19 cellular contexts compared by ENCODE assay signal in the genomic region with DNA sequence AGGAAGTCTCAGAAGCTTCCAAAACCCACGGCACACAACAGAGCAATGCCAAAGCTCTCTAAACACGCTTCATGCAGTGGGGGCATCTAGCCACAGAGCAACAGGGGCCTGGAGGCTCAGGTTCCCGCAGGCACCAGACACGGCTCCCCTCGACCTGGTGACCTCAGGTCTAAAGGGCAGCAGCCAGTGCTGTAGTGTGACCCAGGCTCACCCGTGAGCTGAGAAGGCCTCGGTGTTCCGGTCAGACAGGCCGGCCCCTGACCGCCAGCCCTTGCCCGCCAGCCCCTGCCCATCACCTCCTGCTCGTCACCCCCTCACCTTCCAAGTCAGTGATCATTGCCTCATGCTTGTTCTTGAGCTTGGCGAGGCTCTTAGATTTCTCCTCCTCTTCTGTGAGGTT. TPM values are rescaled to one million over a fixed set of nuclear protein-coding genes. Genes with fewer than 3 reads are reported as not detected.
A peak's percentile ranks its signal among the peaks of the same experiment; 100 is the strongest.
DNase-seq lines count a peak whose midpoint lies in the region; ATAC-seq and TF ChIP-seq lines count a peak whose summit lies in the region.
"Had no signal": no experiment of that assay in that cellular context is flagged by ENCODE, and none has a peak within 500 bp of the region (broad histone marks: within the 10 kb centered on the region; RNA-seq: fewer than 3 reads in every experiment).

No MANE protein-coding gene starts in this region.

- peaks cover 0 to 6% (median 0%) of the 10 kb centered on the region in 3 donors for H3K4me1 ChIP-seq in esophagus squamous epithelium
- no peaks in the 10 kb centered on the region for H3K4me1 ChIP-seq in smooth muscle cell (ENCODE audit: low read depth)

- H3K27me3 Mint-ChIP-seq in activated T-cell treated with anti-CD3 and anti-CD28 coated beads, Interleukin-2, amount 50 U/mL, for 24 hours, result no peaks in the 10 kb centered on the region
- no peaks in the 10 kb centered on the region for H3K27me3 Mint-ChIP-seq in activated T-cell treated with anti-CD3 and anti-CD28 coated beads, Interleukin-2, amount 50 U/mL, for 72 hours (ENCODE audit: low read depth)
- peaks cover 68% of the 10 kb centered on the region for H3K27me3 Mint-ChIP-seq in HFFc6 (ENCODE audit: insufficient read depth)
- H3K27me3 Mint-ChIP-seq in activated CD4-positive, alpha-beta memory T cell treated with anti-CD3 and anti-CD28 coated beads for 36 hours, result no peaks in the 10 kb centered on the region

- H3K4me3 ChIP-seq in esophagus squamous epithelium, result no peak overlapping the region
- no peak overlapping the region for H3K4me3 ChIP-seq in smooth muscle cell
- H3K4me3 ChIP-seq: GM23338, K562 had no signal

- POLR2A ChIA-PET in activated CD4-positive, alpha-beta memory T cell treated with anti-CD3 and anti-CD28 coated beads for 36 hours (lab: Charles Lee), result interaction anchor here (0.7 to 1.0 kb wide), 2 partner anchors 88 to 208 kb away, joined by 3 read pairs; a partner anchor contains a TSS

- H3K79me2 ChIP-seq in smooth muscle cell (ENCODE audit: low read depth), result peaks cover 53% of the 10 kb centered on the region

- peaks cover 92 to 100% (median 99%) of the 10 kb centered on the region in 3 donors for H3K36me3 ChIP-seq in esophagus squamous epithelium
- peaks cover 18% of the 10 kb centered on the region for H3K36me3 ChIP-seq in smooth muscle cell (ENCODE audit: low read depth)

- peaks cover 100% of the 10 kb centered on the region for H3K36me3 Mint-ChIP-seq in activated T-cell treated with anti-CD3 and anti-CD28 coated beads, Interleukin-2, amount 50 U/mL, for 24 hours (ENCODE audit: low read depth)
- H3K36me3 Mint-ChIP-seq in activated T-cell treated with anti-CD3 and anti-CD28 coated beads, Interleukin-2, amount 50 U/mL, for 72 hours (ENCODE audit: insufficient read depth in 2 of 2), result peaks cover 24 to 50% of the 10 kb centered on the region in 2 donors
- peaks cover 48% of the 10 kb centered on the region for H3K36me3 Mint-ChIP-seq in HFFc6 (ENCODE audit: low read depth)
- H3K36me3 Mint-ChIP-seq in activated CD4-positive, alpha-beta memory T cell treated with anti-CD3 and anti-CD28 coated beads for 36 hours, result peaks cover 71% of the 10 kb centered on the region

- peak overlapping the region; percentile 88 for H3K27ac Mint-ChIP-seq in activated T-cell treated with anti-CD3 and anti-CD28 coated beads, Interleukin-2, amount 50 U/mL, for 24 hours
- no peak overlapping the region for H3K27ac Mint-ChIP-seq in activated T-cell treated with anti-CD3 and anti-CD28 coated beads, Interleukin-2, amount 50 U/mL, for 72 hours
- H3K27ac Mint-ChIP-seq in HFFc6, result peak overlapping the region; percentile 49
- no peak overlapping the region for H3K27ac Mint-ChIP-seq in activated CD4-positive, alpha-beta memory T cell treated with anti-CD3 and anti-CD28 coated beads for 36 hours
- H3K27ac Mint-ChIP-seq: GM23338 had no signal

- no peak overlapping the region for H3K4me2 ChIP-seq in smooth muscle cell
- H3K4me2 ChIP-seq: GM23338 had no signal

- ATAC-seq in activated T-cell treated with anti-CD3 and anti-CD28 coated beads, Interleukin-2, amount 50 U/mL, for 72 hours (replicated peaks in 1 of 2), result no peak
- ATAC-seq: GM23338, K562 had no signal

- H3K4me3 Mint-ChIP-seq in activated T-cell treated with anti-CD3 and anti-CD28 coated beads, Interleukin-2, amount 50 U/mL, for 24 hours, result no peak overlapping the region
- H3K4me3 Mint-ChIP-seq in activated T-cell treated with anti-CD3 and anti-CD28 coated beads, Interleukin-2, amount 50 U/mL, for 72 hours, result no peak overlapping the region
- no peak overlapping the region for H3K4me3 Mint-ChIP-seq in HFFc6
- no peak overlapping the region for H3K4me3 Mint-ChIP-seq in activated CD4-positive, alpha-beta memory T cell treated with anti-CD3 and anti-CD28 coated beads for 36 hours
- H3K4me3 Mint-ChIP-seq: GM23338 had no signal

- H3K27ac ChIP-seq in esophagus squamous epithelium (peak overlapping the region in 3 of 4 donors; percentile 40 to 44 (median 43)), smooth muscle cell (ENCODE audit: low read depth) (peak overlapping the region; percentile 0)
- H3K27ac ChIP-seq: C4-2B had no signal

- 89 to 90% methylated on average over 1 to 2 of the region's 13 CpGs for WGBS in esophagus squamous epithelium, 2 donors
- WGBS in smooth muscle cell (ENCODE audit: low lambda C conversion rate), result 92% methylated on average over 9 of the region's 13 CpGs

- TF ChIP-seq CTCF in HFFc6 (IDR thresholded peaks at IDR 0.05) (no peak), esophagus squamous epithelium (IDR thresholded peaks at IDR 0.05) (no peak), smooth muscle cell (IDR thresholded peaks at IDR 0.05; ENCODE audit: borderline replicate concordance, insufficient read depth, poor library complexity, severe bottlenecking) (no peak)

- peaks cover 15% of the 10 kb centered on the region for H3K4me1 Mint-ChIP-seq in activated T-cell treated with anti-CD3 and anti-CD28 coated beads, Interleukin-2, amount 50 U/mL, for 24 hours (ENCODE audit: low read depth)
- peaks cover 11% of the 10 kb centered on the region for H3K4me1 Mint-ChIP-seq in activated T-cell treated with anti-CD3 and anti-CD28 coated beads, Interleukin-2, amount 50 U/mL, for 72 hours (ENCODE audit: low read depth)
- peaks cover 24% of the 10 kb centered on the region for H3K4me1 Mint-ChIP-seq in HFFc6 (ENCODE audit: low read depth)
- peaks cover 19% of the 10 kb centered on the region for H3K4me1 Mint-ChIP-seq in activated CD4-positive, alpha-beta memory T cell treated with anti-CD3 and anti-CD28 coated beads for 36 hours (ENCODE audit: low read depth)
- H3K4me1 Mint-ChIP-seq: GM23338 had no signal

- no peak overlapping the region for H3K9ac ChIP-seq in smooth muscle cell (ENCODE audit: low read depth)

- DNase-seq in activated T-cell treated with anti-CD3 and anti-CD28 coated beads, Interleukin-2, amount 50 U/mL, for 24 hours, result no peak
- DNase-seq in activated T-cell treated with anti-CD3 and anti-CD28 coated beads, Interleukin-2, amount 50 U/mL, for 72 hours, result no peak
- DNase-seq in HFFc6 (no peak), esophagus squamous epithelium (lab: John Stamatoyannopoulos, UW) (no peak), smooth muscle cell (lab: John Stamatoyannopoulos, UW; ENCODE audit: unreplicated experiment) (no peak)
- no peak for DNase-seq in stimulated activated CD4-positive, alpha-beta T cell treated with anti-CD3 and anti-CD28 coated beads, Interleukin-12 subunit alpha, Interleukin-12 subunit beta, amount 100 ng/mL, for 4 hours
- no peak for DNase-seq in stimulated activated CD4-positive, alpha-beta T cell treated with anti-CD3 and anti-CD28 coated beads, Interleukin-4, amount 100 ng/mL, for 1 hour
- DNase-seq in activated CD4-positive, alpha-beta memory T cell treated with anti-CD3 and anti-CD28 coated beads for 36 hours, result no peak
- DNase-seq: 8988T; DMS79 treated with DMSO at 0.1 percent for 48 hours; NCI-H1092; NCI-H1694 treated with DMSO at 0.1 percent for 48 hours; NCI-H345; NCI-H526 treated with DMSO at 0.1 percent for 48 hours; NK-92 treated with Interleukin-12 subunit alpha and Interleukin-12 subunit beta, amount 100 ng/mL, for 24 hours; OCI-M1 had no signal

- TF ChIP-seq POLR2A in esophagus squamous epithelium (IDR thresholded peaks at IDR 0.05), result no peak

- no peak overlapping the region for H2AFZ ChIP-seq in smooth muscle cell (ENCODE audit: low read depth)
- H2AFZ ChIP-seq: GM23338 had no signal

- CTCF ChIA-PET in activated CD4-positive, alpha-beta memory T cell treated with anti-CD3 and anti-CD28 coated beads for 36 hours (lab: Charles Lee), result interaction anchor here (0.7 to 6.3 kb wide), 7 partner anchors 11 to 189 kb away, joined by 3 to 142 read pairs (median 5); no protein-coding TSS in a partner anchor

- no peaks in the 10 kb centered on the region for H3K9me3 Mint-ChIP-seq in activated T-cell treated with anti-CD3 and anti-CD28 coated beads, Interleukin-2, amount 50 U/mL, for 24 hours
- no peaks in the 10 kb centered on the region for H3K9me3 Mint-ChIP-seq in activated T-cell treated with anti-CD3 and anti-CD28 coated beads, Interleukin-2, amount 50 U/mL, for 72 hours
- H3K9me3 Mint-ChIP-seq in HFFc6, result peaks cover 8% of the 10 kb centered on the region; the same call in 1 of the 2 replicates
- no peaks in the 10 kb centered on the region for H3K9me3 Mint-ChIP-seq in activated CD4-positive, alpha-beta memory T cell treated with anti-CD3 and anti-CD28 coated beads for 36 hours
- H3K9me3 Mint-ChIP-seq: GM23338 had no signal

- H3F3A ChIP-seq in smooth muscle cell (ENCODE audit: low read depth), result peaks cover 55% of the 10 kb centered on the region

- intact Hi-C loops in esophagus squamous epithelium (cut with DNase I), result no loop called here
- intact Hi-C loops in activated CD4-positive, alpha-beta memory T cell treated with anti-CD3 and anti-CD28 coated beads for 36 hours (cut with micrococcal nuclease), result no loop called here

- H3K27me3 ChIP-seq in esophagus squamous epithelium, result no peaks in the 10 kb centered on the region
- H3K27me3 ChIP-seq in smooth muscle cell (ENCODE audit: low read depth), result no peaks in the 10 kb centered on the region

- peaks cover 97% of the 10 kb centered on the region for H4K20me1 ChIP-seq in smooth muscle cell (ENCODE audit: low read depth)

- H3K9me3 ChIP-seq in esophagus squamous epithelium (no peaks in the 10 kb centered on the region), smooth muscle cell (replicated peaks; ENCODE audit: low read depth) (no peaks in the 10 kb centered on the region)

RNA-seq across cellular contexts. Expression of a gene that starts 45.7 kb away (rescaled TPM):
- total RNA-seq in activated T-cell treated with anti-CD3 and anti-CD28 coated beads, Interleukin-2, amount 50 U/mL, for 72 hours, result 10 to 100 TPM; 32.7 to 44.5 TPM
- total RNA-seq in HFFc6 (2021; fragmentation: NEBNext Ultra II Directional; extraction: Animal tissue kit (Norgen Biotek cat#: 25700)), result 1 to 10 TPM in 4 of 6 experiments, under 1 TPM in 2; 0.55 to 6.2 (median 4.9) TPM
- total RNA-seq in esophagus squamous epithelium (10 to 100 TPM in 3 of 4 donors, 1 to 10 TPM in 1; 8.4 to 49.3 (median 20.6) TPM), smooth muscle cell (not detected in 2 replicates)
- polyA plus RNA-seq in smooth muscle cell, result 0.62 and 4.9 TPM in 2 replicates
- total RNA-seq in activated CD4-positive, alpha-beta memory T cell treated with anti-CD3 and anti-CD28 coated beads for 36 hours, result 10 to 100 TPM; 44.7 to 46.3 TPM
- total RNA-seq: GM23338 had no signal

RNA-seq across cellular contexts. Expression of a gene that starts 59.3 kb away (rescaled TPM):
- 10 to 100 TPM; 64.5 to 69.5 TPM for total RNA-seq in activated T-cell treated with anti-CD3 and anti-CD28 coated beads, Interleukin-2, amount 50 U/mL, for 72 hours
- total RNA-seq in HFFc6 (2021; fragmentation: NEBNext Ultra II Directional; extraction: Animal tissue kit (Norgen Biotek cat#: 25700)), result 10 to 100 TPM; 27.7 to 42.5 (median 38.5) TPM
- total RNA-seq in esophagus squamous epithelium (10 to 100 TPM; 14.6 to 44.5 (median 23.5) TPM), smooth muscle cell (12.2 and 14.7 TPM in 2 replicates)
- polyA plus RNA-seq in smooth muscle cell, result 8.0 and 9.2 TPM in 2 replicates
- total RNA-seq in activated CD4-positive, alpha-beta memory T cell treated with anti-CD3 and anti-CD28 coated beads for 36 hours, result 10 to 100 TPM; 76.4 to 82.9 TPM

Comparison
In these comparisons a context has a peak if more than half of its experiments do, and no peak if none do; other contexts are left out.
1. H3K27ac Mint-ChIP-seq: peak in activated T-cell treated with anti-CD3 and anti-CD28 coated beads, Interleukin-2, amount 50 U/mL, for 24 hours (single experiment) and HFFc6 (single experiment); none in activated T-cell treated with anti-CD3 and anti-CD28 coated beads, Interleukin-2, amount 50 U/mL, for 72 hours (single experiment) and activated CD4-positive, alpha-beta memory T cell treated with anti-CD3 and anti-CD28 coated beads for 36 hours (single experiment).